In genomic region chr4:38281416-38282071, GRCh38 we compare ENCODE assay signal across 1 cellular context.
TF ChIP-seq lines count a peak whose summit lies in the region.

No MANE protein-coding gene starts in this region.

TF ChIP-seq in IMR-90, 13 proteins besides CTCF, POLR2A, EP300 and RAD21 (continued from another document):
- TF ChIP-seq, protein P1, sequence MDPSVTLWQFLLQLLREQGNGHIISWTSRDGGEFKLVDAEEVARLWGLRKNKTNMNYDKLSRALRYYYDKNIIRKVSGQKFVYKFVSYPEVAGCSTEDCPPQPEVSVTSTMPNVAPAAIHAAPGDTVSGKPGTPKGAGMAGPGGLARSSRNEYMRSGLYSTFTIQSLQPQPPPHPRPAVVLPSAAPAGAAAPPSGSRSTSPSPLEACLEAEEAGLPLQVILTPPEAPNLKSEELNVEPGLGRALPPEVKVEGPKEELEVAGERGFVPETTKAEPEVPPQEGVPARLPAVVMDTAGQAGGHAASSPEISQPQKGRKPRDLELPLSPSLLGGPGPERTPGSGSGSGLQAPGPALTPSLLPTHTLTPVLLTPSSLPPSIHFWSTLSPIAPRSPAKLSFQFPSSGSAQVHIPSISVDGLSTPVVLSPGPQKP (IDR thresholded peaks at IDR 0.05; ENCODE audit: borderline replicate concordance, low read depth, low read length) = no peak
- TF ChIP-seq MAFK (IDR thresholded peaks at IDR 0.05; ENCODE audit: low read depth, low read length) (no peak), USF2 (IDR thresholded peaks at IDR 0.05; ENCODE audit: low read depth, low read length) (no peak), NFE2L2 (IDR thresholded peaks at IDR 0.05; ENCODE audit: low read depth, low read length) (no peak), MXI1 (IDR thresholded peaks at IDR 0.05; ENCODE audit: borderline replicate concordance, low read depth, low read length) (no peak), CEBPB (IDR thresholded peaks at IDR 0.05; ENCODE audit: low read depth, low read length) (no peak), RFX5 (IDR thresholded peaks at IDR 0.05; ENCODE audit: low read depth, low read length) (no peak)
